17 cellular contexts compared by ENCODE assay signal in genomic region chr4:83075271-83075670, GRCh38. TPM values are rescaled to one million over a fixed set of nuclear protein-coding genes. Genes with fewer than 3 reads are reported as not detected.
DNase-seq lines count a peak whose midpoint lies in the region; ATAC-seq, FAIRE-seq and TF ChIP-seq lines count a peak whose summit lies in the region.
"Had no signal": no experiment of that assay in that cellular context is flagged by ENCODE, and none has a peak within 500 bp of the region (broad histone marks: within the 10 kb centered on the region; RNA-seq: fewer than 3 reads in every experiment).

No MANE protein-coding gene starts in this region.

- FAIRE-seq in K562 (lab: Jason Lieb, UNC): no peak
- FAIRE-seq: GM12892 had no signal

- CTCF ChIA-PET in K562 (lab: Yijun Ruan, JAX; ENCODE audit: low intra/inter-chr PET ratio): no interaction called here
- CTCF ChIA-PET in activated CD8-positive, alpha-beta memory T cell treated with anti-CD3 and anti-CD28 coated beads, Interleukin-2, amount 10 ng/mL, durations not matched to agents 7 days and 5 days (lab: Charles Lee): interaction anchor here (0.9 to 6.1 kb wide), 19 partner anchors 9 to 209 kb away, joined by 3 to 55 read pairs (median 5); partner anchors contain the start of genes COQ2 and PLAC8

- no peak overlapping the region for H3K9ac ChIP-seq in K562 (ENCODE audit: insufficient read depth in 1 of 2, low read depth in 2 of 2, low read length in 2 of 2)

- no peak overlapping the region for H3K27ac Mint-ChIP-seq in activated CD8-positive, alpha-beta memory T cell treated with anti-CD3 and anti-CD28 coated beads, Interleukin-2, amount 10 ng/mL, durations not matched to agents 7 days and 5 days
- H3K27ac Mint-ChIP-seq: activated CD4-positive, alpha-beta memory T cell treated with anti-CD3 and anti-CD28 coated beads for 36 hours had no signal

- H3K4me1 ChIP-seq in K562 (replicated peaks in 1 of 2; ENCODE audit: control insufficient read depth in 2 of 2, insufficient read depth in 2 of 2, low read length in 2 of 2): no peaks in the 10 kb centered on the region
- H3K4me1 ChIP-seq in mesodermal cell (ENCODE audit: control insufficient read depth, insufficient read depth, low read length, poor library complexity, severe bottlenecking): peaks cover 9% of the 10 kb centered on the region
- H3K4me1 ChIP-seq: left ventricle myocardium inferior had no signal

- H3K4me3 ChIP-seq in K562 (no peak overlapping the region), mesodermal cell (ENCODE audit: extremely low read depth, insufficient read depth, low read length, poor library complexity, severe bottlenecking) (no peak overlapping the region), lower leg skin (ENCODE audit: low read depth, poor library complexity, severe bottlenecking) (no peak overlapping the region)
- H3K4me3 ChIP-seq: esophagus squamous epithelium, left ventricle myocardium inferior had no signal

- no peaks in the 10 kb centered on the region for H4K20me1 ChIP-seq in K562 (replicated peaks; ENCODE audit: control insufficient read depth, insufficient read depth, low read length)

- H3K79me2 ChIP-seq in K562 (ENCODE audit: control insufficient read depth, insufficient read depth, low read length): no peaks in the 10 kb centered on the region

- H3K9me1 ChIP-seq in K562 (ENCODE audit: control insufficient read depth, insufficient read depth, low read length): no peaks in the 10 kb centered on the region

- no peak overlapping the region for H3K4me3 Mint-ChIP-seq in activated CD8-positive, alpha-beta memory T cell treated with anti-CD3 and anti-CD28 coated beads, Interleukin-2, amount 10 ng/mL, durations not matched to agents 7 days and 5 days
- H3K4me3 Mint-ChIP-seq: activated naive CD8-positive, alpha-beta T cell treated with anti-CD3 and anti-CD28 coated beads, Interleukin-2, amount 50 U/mL, for 24 hours had no signal

- H3K36me3 ChIP-seq in K562 (ENCODE audit: control insufficient read depth, insufficient read depth, low read length) (peaks cover 13% of the 10 kb centered on the region), mesodermal cell (ENCODE audit: control insufficient read depth, insufficient read depth, low read length) (peaks cover 42% of the 10 kb centered on the region)

- no peak overlapping the region for H3K4me2 ChIP-seq in K562 (ENCODE audit: insufficient read depth, low read length)

- TF ChIP-seq POLR2A in K562 (conservative IDR thresholded peaks at IDR 0.05) (no peak), lower leg skin (IDR thresholded peaks at IDR 0.05) (no peak)

- H3K36me3 Mint-ChIP-seq in activated CD8-positive, alpha-beta memory T cell treated with anti-CD3 and anti-CD28 coated beads, Interleukin-2, amount 10 ng/mL, durations not matched to agents 7 days and 5 days: peaks cover 26% of the 10 kb centered on the region

- H3K9me3 ChIP-seq in K562 (replicated peaks; ENCODE audit: control insufficient read depth, insufficient read depth, low read depth, low read length) (no peaks in the 10 kb centered on the region), mesodermal cell (ENCODE audit: control insufficient read depth, low read length) (no peaks in the 10 kb centered on the region)
- H3K9me3 ChIP-seq: esophagus squamous epithelium, left ventricle myocardium inferior had no signal

- TF ChIP-seq CTCF in K562 (IDR thresholded peaks at IDR 0.05 in 2 of 3, conservative IDR thresholded peaks at IDR 0.05 in 1 of 3; ENCODE audit: insufficient read depth in 2 of 3, low read depth in 1 of 3, low read length in 3 of 3) (no peak), lower leg skin (IDR thresholded peaks at IDR 0.05) (no peak)

- TSS peak; percentile 55 for BruUV-seq in K562 (replicated peaks; lab: Mats Ljungman, UMichigan)

- H3K27ac ChIP-seq in K562 (ENCODE audit: extremely low read depth, low read depth, low read length): no peak overlapping the region
- peak overlapping the region; percentile 16 for H3K27ac ChIP-seq in mesodermal cell (ENCODE audit: low read depth, low read length, severe bottlenecking)
- H3K27ac ChIP-seq: left ventricle myocardium inferior had no signal

- ATAC-seq in K562 (no peak), HG02970 (IDR thresholded peaks at IDR 0.05; ENCODE audit: low FRiP score, unreplicated experiment) (no peak)
- no peak for ATAC-seq in activated CD8-positive, alpha-beta memory T cell treated with anti-CD3 and anti-CD28 coated beads, Interleukin-2, amount 10 ng/mL, durations not matched to agents 7 days and 5 days

- H3K27me3 ChIP-seq in K562 (ENCODE audit: control insufficient read depth in 2 of 2, insufficient read depth in 2 of 2, low read length in 2 of 2): no peaks in the 10 kb centered on the region
- H3K27me3 ChIP-seq: esophagus squamous epithelium had no signal

- H3K27me3 Mint-ChIP-seq in activated CD8-positive, alpha-beta memory T cell treated with anti-CD3 and anti-CD28 coated beads, Interleukin-2, amount 10 ng/mL, durations not matched to agents 7 days and 5 days: no peaks in the 10 kb centered on the region
- H3K27me3 Mint-ChIP-seq: activated CD4-positive, alpha-beta memory T cell treated with anti-CD3 and anti-CD28 coated beads for 36 hours; activated naive CD8-positive, alpha-beta T cell treated with anti-CD3 and anti-CD28 coated beads, Interleukin-2, amount 50 U/mL, for 24 hours; CD8-positive, alpha-beta memory T cell had no signal

- POLR2A ChIA-PET in K562 (lab: Yijun Ruan, JAX): no interaction called here

- TF ChIP-seq EP300 in K562 (IDR thresholded peaks at IDR 0.05; ENCODE audit: low read length): no peak

- peaks cover 25% of the 10 kb centered on the region for H3K4me1 Mint-ChIP-seq in activated CD8-positive, alpha-beta memory T cell treated with anti-CD3 and anti-CD28 coated beads, Interleukin-2, amount 10 ng/mL, durations not matched to agents 7 days and 5 days

- TF ChIP-seq RAD21 in K562 (CRISPR knock-in tag; conservative IDR thresholded peaks at IDR 0.05 in 1 of 2, IDR thresholded peaks at IDR 0.05 in 1 of 2): no peak

- WGBS in K562 (ENCODE audit: insufficient coverage, low coverage, missing lambda C conversion rate): 42% methylated on average over 3 of the region's 3 CpGs
- WGBS in mesodermal cell (ENCODE audit: insufficient coverage in 2 of 2), 2 experiments: 100% methylated on average over 1 of the region's 3 CpGs; no CpG with 5 or more reads in 1 of the 2 experiments
- WGBS in lower leg skin, 2 donors: 44 to 49% methylated on average over 3 of the region's 3 CpGs

- H2AFZ ChIP-seq in K562 (ENCODE audit: low read depth, low read length): no peak overlapping the region

- intact Hi-C loops in K562 (cut with micrococcal nuclease): no loop called here
- intact Hi-C loops in lower leg skin (cut with DNase I; ENCODE audit: low total_unique reads): no loop called here

- in situ Hi-C loops in K562 (cut with MboI): no loop called here

- peak; percentile 18 for DNase-seq in LHCN-M2 (ENCODE audit: low read depth)
- DNase-seq in K562 (ENCODE audit: extremely low read depth in 1 of 4, low spot score in 3 of 4): no peak
- DNase-seq in activated CD8-positive, alpha-beta memory T cell treated with anti-CD3 and anti-CD28 coated beads, Interleukin-2, amount 10 ng/mL, durations not matched to agents 7 days and 5 days: no peak
- no peak for DNase-seq in nucleus accumbens (lab: John Stamatoyannopoulos, UW)
- DNase-seq in lower leg skin (ENCODE audit: low spot score in 2 of 2): no peak
- DNase-seq: CD8-positive, alpha-beta memory T cell; esophagus squamous epithelium; KBM-7; left ventricle myocardium inferior; NCI-H146; stimulated activated naive CD4-positive, alpha-beta T cell treated with Interleukin-2 at 50 U/mL for 16 hours had no signal

- H3K9me3 Mint-ChIP-seq in activated CD8-positive, alpha-beta memory T cell treated with anti-CD3 and anti-CD28 coated beads, Interleukin-2, amount 10 ng/mL, durations not matched to agents 7 days and 5 days (ENCODE audit: low read depth): no peaks in the 10 kb centered on the region
- H3K9me3 Mint-ChIP-seq: activated CD4-positive, alpha-beta memory T cell treated with anti-CD3 and anti-CD28 coated beads for 36 hours; activated naive CD8-positive, alpha-beta T cell treated with anti-CD3 and anti-CD28 coated beads, Interleukin-2, amount 50 U/mL, for 24 hours; CD8-positive, alpha-beta memory T cell had no signal

RNA-seq across cellular contexts. Expression of gene PLAC8, which starts 39.3 kb away (rescaled TPM):
- total RNA-seq in LHCN-M2 (2014; rRNA removed) (9.2 and 12.5 TPM in 2 replicates), K562 (2014; rRNA removed) (not detected in 2 replicates), K562 (2014; rRNA removed; fragmentation: Illumina TruSeq; extraction: Trizol) (not detected in 2 replicates), K562 (2015; rRNA removed; fragmentation: Illumina TruSeq; extraction: Trizol) (0.30 and 0.51 TPM in 2 replicates), K562 (2021) (0.27 and 0.58 TPM in 2 replicates), lower leg skin (under 1 TPM in 2 of 4 donors, not detected in 2; 0.39 to 0.88 TPM)
- 43.0 TPM for polyA plus RNA-seq in LHCN-M2 (2012)
- total RNA-seq in K562 (2011; cell fraction: chromatin; rRNA removed; ENCODE audit: low replicate concordance): not detected in 2 replicates
- total RNA-seq in K562 (2011; cell fraction: nucleolus; rRNA removed): not detected in 2 replicates
- total RNA-seq in K562 (2011; cell fraction: nucleoplasm; rRNA removed): not detected in 2 replicates
- polyA plus RNA-seq in K562 (2011; rRNA removed) (0.07 TPM in 1 of 2 replicates, not detected in the other), K562 (2014; fragmentation: Illumina TruSeq; extraction: Trizol) (not detected in 2 replicates), K562 (2014; fragmentation: Nextera tagmentation; extraction: Ambion mirVana) (not detected), K562 (2014; rRNA removed) (0.05 TPM in 1 of 2 replicates, not detected in the other)
- polyA plus RNA-seq in K562 (2011; cell fraction: cytosol; rRNA removed): not detected in 2 replicates
- polyA plus RNA-seq in K562 (2011; cell fraction: nucleus; rRNA removed): not detected in 2 replicates
- polyA plus RNA-seq in K562 (2012): 0.10 TPM in 1 of 2 replicates, not detected in the other
- not detected in 2 replicates for polyA minus RNA-seq in K562 (2011; rRNA and poly(A)+ RNA removed)
- polyA minus RNA-seq in K562 (2011; cell fraction: cytosol; rRNA and poly(A)+ RNA removed): not detected in 2 replicates
- not detected in 2 replicates for polyA minus RNA-seq in K562 (2011; cell fraction: nucleus; rRNA and poly(A)+ RNA removed)
- 4.3 TPM for polyA plus RNA-seq in mesodermal cell (2013, experiment 1 of 2)
- 4.5 TPM for polyA plus RNA-seq in mesodermal cell (2013, experiment 2 of 2)
- total RNA-seq in activated CD8-positive, alpha-beta memory T cell treated with anti-CD3 and anti-CD28 coated beads, Interleukin-2, amount 10 ng/mL, durations not matched to agents 7 days and 5 days: 10 to 100 TPM; 23.3 to 44.2 TPM
- total RNA-seq: SK-MEL-5 had no signal

RNA-seq across cellular contexts. Expression of gene COPS4, which starts 40.3 kb away (rescaled TPM):
- total RNA-seq in LHCN-M2 (2014; rRNA removed) (59.2 and 65.0 TPM in 2 replicates), K562 (2014; rRNA removed) (46.6 and 67.8 TPM in 2 replicates), K562 (2014; rRNA removed; fragmentation: Illumina TruSeq; extraction: Trizol) (69.9 and 76.0 TPM in 2 replicates), K562 (2015; rRNA removed; fragmentation: Illumina TruSeq; extraction: Trizol) (67.9 and 70.9 TPM in 2 replicates), K562 (2021) (44.7 and 48.6 TPM in 2 replicates), lower leg skin (10 to 100 TPM; 18.4 to 56.5 (median 43.7) TPM)
- polyA plus RNA-seq in LHCN-M2 (2012): 46.8 TPM
- total RNA-seq in K562 (2011; cell fraction: chromatin; rRNA removed; ENCODE audit: low replicate concordance): 19.1 and 28.5 TPM in 2 replicates
- total RNA-seq in K562 (2011; cell fraction: nucleolus; rRNA removed): 9.5 and 12.2 TPM in 2 replicates
- total RNA-seq in K562 (2011; cell fraction: nucleoplasm; rRNA removed): 18.7 and 26.3 TPM in 2 replicates
- polyA plus RNA-seq in K562 (2011; rRNA removed) (59.4 and 77.9 TPM in 2 replicates), K562 (2014; fragmentation: Illumina TruSeq; extraction: Trizol) (82.4 and 82.7 TPM in 2 replicates), K562 (2014; fragmentation: Nextera tagmentation; extraction: Ambion mirVana) (100 to 1,000 TPM; 171 to 180 TPM), K562 (2014; rRNA removed) (57.5 and 78.4 TPM in 2 replicates)
- 36.8 and 37.1 TPM in 2 replicates for polyA plus RNA-seq in K562 (2011; cell fraction: cytosol; rRNA removed)
- polyA plus RNA-seq in K562 (2011; cell fraction: nucleus; rRNA removed): 14.8 and 20.0 TPM in 2 replicates
- 49.8 and 86.2 TPM in 2 replicates for polyA plus RNA-seq in K562 (2012)
- polyA minus RNA-seq in K562 (2011; rRNA and poly(A)+ RNA removed): 67.7 and 73.6 TPM in 2 replicates
- 13.8 and 21.3 TPM in 2 replicates for polyA minus RNA-seq in K562 (2011; cell fraction: cytosol; rRNA and poly(A)+ RNA removed)
- 13.3 and 22.9 TPM in 2 replicates for polyA minus RNA-seq in K562 (2011; cell fraction: nucleus; rRNA and poly(A)+ RNA removed)
- polyA plus RNA-seq in mesodermal cell (2013, experiment 1 of 2): 64.2 TPM
- polyA plus RNA-seq in mesodermal cell (2013, experiment 2 of 2): 69.1 TPM
- total RNA-seq in activated CD8-positive, alpha-beta memory T cell treated with anti-CD3 and anti-CD28 coated beads, Interleukin-2, amount 10 ng/mL, durations not matched to agents 7 days and 5 days: 10 to 100 TPM; 27.6 to 33.1 TPM
